ENCODE assay signal across 2 cellular contexts in the genomic region with DNA sequence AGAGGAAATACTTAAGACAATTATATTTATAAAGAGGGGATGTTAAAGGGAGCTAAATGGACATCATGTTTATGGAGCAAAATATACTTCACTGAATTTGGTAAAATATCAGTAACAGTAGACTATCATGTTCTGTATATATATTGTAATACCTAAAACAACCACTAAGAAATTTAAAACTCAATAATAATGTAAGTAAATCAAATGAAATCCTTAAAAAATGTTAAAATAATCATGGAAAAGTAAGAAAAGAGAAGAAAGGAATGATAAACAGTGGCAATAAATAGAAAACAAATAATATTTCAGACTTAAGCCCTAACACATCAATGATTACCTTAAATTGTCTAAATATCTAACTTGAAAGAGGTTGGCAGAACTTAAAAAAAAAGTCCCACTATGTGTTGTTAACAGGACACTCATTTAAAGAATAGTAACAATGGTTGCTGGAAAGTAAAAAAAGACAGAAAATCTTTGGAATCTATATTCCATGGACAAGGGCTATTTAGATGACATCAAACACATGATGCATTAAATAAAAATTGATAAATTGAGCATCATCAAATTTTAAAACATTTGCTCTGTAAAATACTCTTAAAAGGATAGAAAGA.
TF ChIP-seq lines count a peak whose summit lies in the region.

No MANE protein-coding gene starts in this region.

TF ChIP-seq in SK-N-SH, 30 proteins besides CTCF, POLR2A, EP300 and RAD21:
- TF ChIP-seq NRF1 (IDR thresholded peaks at IDR 0.05; ENCODE audit: low read depth, low read length) (no peak), JUND (IDR thresholded peaks at IDR 0.05) (no peak), YY1 (IDR thresholded peaks at IDR 0.05; ENCODE audit: low read depth) (no peak), MXI1 (IDR thresholded peaks at IDR 0.05; ENCODE audit: low read depth, low read length) (no peak), SIN3A (IDR thresholded peaks at IDR 0.05; ENCODE audit: borderline replicate concordance, low read depth, low read length) (no peak), FOSL2 (IDR thresholded peaks at IDR 0.05; ENCODE audit: borderline replicate concordance, low read depth) (no peak), TCF12 (IDR thresholded peaks at IDR 0.05) (no peak), FOXJ3 (CRISPR knock-in tag; IDR thresholded peaks at IDR 0.05) (no peak), NFIC (IDR thresholded peaks at IDR 0.05; ENCODE audit: borderline replicate concordance) (no peak), TAF1 (IDR thresholded peaks at IDR 0.05; ENCODE audit: borderline replicate concordance, low read depth, low read length) (no peak), EZH2phosphoT487 (IDR thresholded peaks at IDR 0.05; ENCODE audit: borderline replicate concordance, low read depth) (no peak), POLR2AphosphoS5 (IDR thresholded peaks at IDR 0.05; ENCODE audit: low read depth, low read length) (no peak), RFX5 (IDR thresholded peaks at IDR 0.05; ENCODE audit: low read length) (no peak), RXRA (IDR thresholded peaks at IDR 0.05; ENCODE audit: borderline replicate concordance, low read depth) (no peak)
- TF ChIP-seq, protein P1, sequence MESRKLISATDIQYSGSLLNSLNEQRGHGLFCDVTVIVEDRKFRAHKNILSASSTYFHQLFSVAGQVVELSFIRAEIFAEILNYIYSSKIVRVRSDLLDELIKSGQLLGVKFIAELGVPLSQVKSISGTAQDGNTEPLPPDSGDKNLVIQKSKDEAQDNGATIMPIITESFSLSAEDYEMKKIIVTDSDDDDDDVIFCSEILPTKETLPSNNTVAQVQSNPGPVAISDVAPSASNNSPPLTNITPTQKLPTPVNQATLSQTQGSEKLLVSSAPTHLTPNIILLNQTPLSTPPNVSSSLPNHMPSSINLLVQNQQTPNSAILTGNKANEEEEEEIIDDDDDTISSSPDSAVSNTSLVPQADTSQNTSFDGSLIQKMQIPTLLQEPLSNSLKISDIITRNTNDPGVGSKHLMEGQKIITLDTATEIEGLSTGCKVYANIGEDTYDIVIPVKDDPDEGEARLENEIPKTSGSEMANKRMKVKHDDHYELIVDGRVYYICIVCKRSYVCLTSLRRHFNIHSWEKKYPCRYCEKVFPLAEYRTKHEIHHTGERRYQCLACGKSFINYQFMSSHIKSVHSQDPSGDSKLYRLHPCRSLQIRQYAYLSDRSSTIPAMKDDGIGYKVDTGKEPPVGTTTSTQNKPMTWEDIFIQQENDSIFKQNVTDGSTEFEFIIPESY (IDR thresholded peaks at IDR 0.05; ENCODE audit: borderline replicate concordance, low read depth), result no peak
- TF ChIP-seq, protein P2, sequence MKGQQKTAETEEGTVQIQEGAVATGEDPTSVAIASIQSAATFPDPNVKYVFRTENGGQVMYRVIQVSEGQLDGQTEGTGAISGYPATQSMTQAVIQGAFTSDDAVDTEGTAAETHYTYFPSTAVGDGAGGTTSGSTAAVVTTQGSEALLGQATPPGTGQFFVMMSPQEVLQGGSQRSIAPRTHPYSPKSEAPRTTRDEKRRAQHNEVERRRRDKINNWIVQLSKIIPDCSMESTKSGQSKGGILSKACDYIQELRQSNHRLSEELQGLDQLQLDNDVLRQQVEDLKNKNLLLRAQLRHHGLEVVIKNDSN (IDR thresholded peaks at IDR 0.05; ENCODE audit: borderline replicate concordance, low read depth), result no peak
- TF ChIP-seq, protein P3, sequence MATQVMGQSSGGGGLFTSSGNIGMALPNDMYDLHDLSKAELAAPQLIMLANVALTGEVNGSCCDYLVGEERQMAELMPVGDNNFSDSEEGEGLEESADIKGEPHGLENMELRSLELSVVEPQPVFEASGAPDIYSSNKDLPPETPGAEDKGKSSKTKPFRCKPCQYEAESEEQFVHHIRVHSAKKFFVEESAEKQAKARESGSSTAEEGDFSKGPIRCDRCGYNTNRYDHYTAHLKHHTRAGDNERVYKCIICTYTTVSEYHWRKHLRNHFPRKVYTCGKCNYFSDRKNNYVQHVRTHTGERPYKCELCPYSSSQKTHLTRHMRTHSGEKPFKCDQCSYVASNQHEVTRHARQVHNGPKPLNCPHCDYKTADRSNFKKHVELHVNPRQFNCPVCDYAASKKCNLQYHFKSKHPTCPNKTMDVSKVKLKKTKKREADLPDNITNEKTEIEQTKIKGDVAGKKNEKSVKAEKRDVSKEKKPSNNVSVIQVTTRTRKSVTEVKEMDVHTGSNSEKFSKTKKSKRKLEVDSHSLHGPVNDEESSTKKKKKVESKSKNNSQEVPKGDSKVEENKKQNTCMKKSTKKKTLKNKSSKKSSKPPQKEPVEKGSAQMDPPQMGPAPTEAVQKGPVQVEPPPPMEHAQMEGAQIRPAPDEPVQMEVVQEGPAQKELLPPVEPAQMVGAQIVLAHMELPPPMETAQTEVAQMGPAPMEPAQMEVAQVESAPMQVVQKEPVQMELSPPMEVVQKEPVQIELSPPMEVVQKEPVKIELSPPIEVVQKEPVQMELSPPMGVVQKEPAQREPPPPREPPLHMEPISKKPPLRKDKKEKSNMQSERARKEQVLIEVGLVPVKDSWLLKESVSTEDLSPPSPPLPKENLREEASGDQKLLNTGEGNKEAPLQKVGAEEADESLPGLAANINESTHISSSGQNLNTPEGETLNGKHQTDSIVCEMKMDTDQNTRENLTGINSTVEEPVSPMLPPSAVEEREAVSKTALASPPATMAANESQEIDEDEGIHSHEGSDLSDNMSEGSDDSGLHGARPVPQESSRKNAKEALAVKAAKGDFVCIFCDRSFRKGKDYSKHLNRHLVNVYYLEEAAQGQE (IDR thresholded peaks at IDR 0.05; ENCODE audit: low read depth, low read length), result no peak
- TF ChIP-seq, protein P4, sequence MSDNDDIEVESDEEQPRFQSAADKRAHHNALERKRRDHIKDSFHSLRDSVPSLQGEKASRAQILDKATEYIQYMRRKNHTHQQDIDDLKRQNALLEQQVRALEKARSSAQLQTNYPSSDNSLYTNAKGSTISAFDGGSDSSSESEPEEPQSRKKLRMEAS (IDR thresholded peaks at IDR 0.05; ENCODE audit: low read depth), result no peak

TF ChIP-seq in SK-N-SH treated with all-trans-retinoic acid at 6 μM for 48 hours, 23 proteins besides CTCF, POLR2A, EP300 and RAD21:
- TF ChIP-seq ZFP3 (CRISPR knock-in tag; IDR thresholded peaks at IDR 0.05) (no peak), PPARA (CRISPR knock-in tag; IDR thresholded peaks at IDR 0.05; ENCODE audit: borderline replicate concordance) (no peak), ZC3H10 (CRISPR knock-in tag; IDR thresholded peaks at IDR 0.05) (no peak), GLIS3 (CRISPR knock-in tag; IDR thresholded peaks at IDR 0.05) (no peak), BACH2 (CRISPR knock-in tag; IDR thresholded peaks at IDR 0.05; ENCODE audit: borderline replicate concordance) (no peak), OSR1 (CRISPR knock-in tag; IDR thresholded peaks at IDR 0.05) (no peak), ARNTL (CRISPR knock-in tag; IDR thresholded peaks at IDR 0.05; ENCODE audit: borderline replicate concordance, low read depth) (no peak), CSDC2 (CRISPR knock-in tag; IDR thresholded peaks at IDR 0.05) (no peak), SNAI2 (CRISPR knock-in tag; IDR thresholded peaks at IDR 0.05) (no peak), ZNF565 (CRISPR knock-in tag; conservative IDR thresholded peaks at IDR 0.05; ENCODE audit: low read depth) (no peak)
- TF ChIP-seq, protein P5, sequence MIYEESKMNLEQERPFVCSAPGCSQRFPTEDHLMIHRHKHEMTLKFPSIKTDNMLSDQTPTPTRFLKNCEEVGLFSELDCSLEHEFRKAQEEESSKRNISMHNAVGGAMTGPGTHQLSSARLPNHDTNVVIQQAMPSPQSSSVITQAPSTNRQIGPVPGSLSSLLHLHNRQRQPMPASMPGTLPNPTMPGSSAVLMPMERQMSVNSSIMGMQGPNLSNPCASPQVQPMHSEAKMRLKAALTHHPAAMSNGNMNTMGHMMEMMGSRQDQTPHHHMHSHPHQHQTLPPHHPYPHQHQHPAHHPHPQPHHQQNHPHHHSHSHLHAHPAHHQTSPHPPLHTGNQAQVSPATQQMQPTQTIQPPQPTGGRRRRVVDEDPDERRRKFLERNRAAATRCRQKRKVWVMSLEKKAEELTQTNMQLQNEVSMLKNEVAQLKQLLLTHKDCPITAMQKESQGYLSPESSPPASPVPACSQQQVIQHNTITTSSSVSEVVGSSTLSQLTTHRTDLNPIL (CRISPR knock-in tag; IDR thresholded peaks at IDR 0.05; ENCODE audit: low read depth), result no peak
- TF ChIP-seq, protein P6, sequence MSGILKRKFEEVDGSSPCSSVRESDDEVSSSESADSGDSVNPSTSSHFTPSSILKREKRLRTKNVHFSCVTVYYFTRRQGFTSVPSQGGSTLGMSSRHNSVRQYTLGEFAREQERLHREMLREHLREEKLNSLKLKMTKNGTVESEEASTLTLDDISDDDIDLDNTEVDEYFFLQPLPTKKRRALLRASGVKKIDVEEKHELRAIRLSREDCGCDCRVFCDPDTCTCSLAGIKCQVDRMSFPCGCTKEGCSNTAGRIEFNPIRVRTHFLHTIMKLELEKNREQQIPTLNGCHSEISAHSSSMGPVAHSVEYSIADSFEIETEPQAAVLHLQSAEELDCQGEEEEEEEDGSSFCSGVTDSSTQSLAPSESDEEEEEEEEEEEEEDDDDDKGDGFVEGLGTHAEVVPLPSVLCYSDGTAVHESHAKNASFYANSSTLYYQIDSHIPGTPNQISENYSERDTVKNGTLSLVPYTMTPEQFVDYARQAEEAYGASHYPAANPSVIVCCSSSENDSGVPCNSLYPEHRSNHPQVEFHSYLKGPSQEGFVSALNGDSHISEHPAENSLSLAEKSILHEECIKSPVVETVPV (CRISPR knock-in tag; IDR thresholded peaks at IDR 0.05), result no peak
